Comparison of ENCODE assay signal across 8 cellular contexts in genomic region chr2:25879133-25879730, GRCh38. TPM values are rescaled to one million over a fixed set of nuclear protein-coding genes. Genes with fewer than 3 reads are reported as not detected.
DNase-seq lines count a peak whose midpoint lies in the region; ATAC-seq, FAIRE-seq and TF ChIP-seq lines count a peak whose summit lies in the region.

No MANE protein-coding gene starts in this region.

- no peak for TF ChIP-seq POLR2A in upper lobe of left lung (IDR thresholded peaks at IDR 0.05)
- TF ChIP-seq POLR2A in H54 (IDR thresholded peaks at IDR 0.05; ENCODE audit: low read depth, low read length) = no peak

- 92 to 97% methylated on average over 5 of the region's 5 CpGs for WGBS in upper lobe of left lung, 2 donors

- CTCF ChIA-PET in A673 (lab: Charles Lee) = interaction anchor here (0.8 to 0.9 kb wide), 2 partner anchors 27 to 364 kb away, joined by 3 read pairs; no protein-coding TSS in a partner anchor

- H3K9me3 ChIP-seq in A673 (ENCODE audit: low read depth, low read length, poor library complexity, severe bottlenecking) (no peaks in the 10 kb centered on the region), upper lobe of left lung (peaks cover 0 to 2% (median 0%) of the 10 kb centered on the region in 4 donors)

- peak overlapping the region; percentile 92 for H3K27ac ChIP-seq in A673 (ENCODE audit: low read depth, low read length, poor library complexity, severe bottlenecking)
- H3K27ac ChIP-seq in upper lobe of left lung = peak overlapping the region; percentile 90 to 96 (median 95)

- BruUV-seq in A673 (replicated peaks; lab: Mats Ljungman, UMichigan) = no TSS peak

- TF ChIP-seq EP300 in upper lobe of left lung (IDR thresholded peaks at IDR 0.05) = no peak

- H3K4me3 ChIP-seq in A673 (ENCODE audit: low read depth, low read length, poor library complexity, severe bottlenecking) = peak overlapping the region; percentile 97
- H3K4me3 ChIP-seq in HFF-Myc (replicated peaks; ENCODE audit: low read depth, low read length) = peak overlapping the region; percentile 96
- H3K4me3 ChIP-seq in upper lobe of left lung = peak overlapping the region in 2 of 4 donors; percentile 82 to 84

- H3K36me3 ChIP-seq in A673 (ENCODE audit: insufficient read depth, low read length, poor library complexity, severe bottlenecking) (no peaks in the 10 kb centered on the region), upper lobe of left lung (peaks cover 0 to 6% (median 0%) of the 10 kb centered on the region in 4 donors)

- H3K27me3 Mint-ChIP-seq in activated naive CD8-positive, alpha-beta T cell treated with anti-CD3 and anti-CD28 coated beads for 36 hours = no peaks in the 10 kb centered on the region

- H3K4me1 Mint-ChIP-seq in activated naive CD8-positive, alpha-beta T cell treated with anti-CD3 and anti-CD28 coated beads for 36 hours = peaks cover 32% of the 10 kb centered on the region

- peaks cover 10% of the 10 kb centered on the region for H3K36me3 Mint-ChIP-seq in activated naive CD8-positive, alpha-beta T cell treated with anti-CD3 and anti-CD28 coated beads for 36 hours

- DNase-seq in A673 (ENCODE audit: low spot score) (no peak), HFF-Myc (ENCODE audit: extremely low read depth, low read depth) (peak; percentile 20), kidney tubule cell (ENCODE audit: low spot score) (peak; percentile 77), upper lobe of left lung (no peak), H54 (ENCODE audit: insufficient read length, low spot score) (no peak)
- DNase-seq in activated naive CD8-positive, alpha-beta T cell treated with anti-CD3 and anti-CD28 coated beads for 36 hours = no peak

- ATAC-seq in upper lobe of left lung (ENCODE audit: low FRiP score in 2 of 2) (no peak), HG03432 (IDR thresholded peaks at IDR 0.05; ENCODE audit: unreplicated experiment) (no peak), HG03045 (IDR thresholded peaks at IDR 0.05; ENCODE audit: unreplicated experiment) (no peak)

- H3K4me1 ChIP-seq in A673 (ENCODE audit: insufficient read depth, low read length, poor library complexity, severe bottlenecking) (peaks cover 20% of the 10 kb centered on the region), upper lobe of left lung (peaks cover 10 to 18% (median 14%) of the 10 kb centered on the region in 4 donors)

- no peak for FAIRE-seq in H54 (lab: Jason Lieb, UNC)

- peak overlapping the region; percentile 80 for H3K4me3 Mint-ChIP-seq in activated naive CD8-positive, alpha-beta T cell treated with anti-CD3 and anti-CD28 coated beads for 36 hours

- H3K27me3 ChIP-seq in A673 (replicated peaks; ENCODE audit: insufficient read depth, low read depth, low read length, poor library complexity) = no peaks in the 10 kb centered on the region
- H3K27me3 ChIP-seq in upper lobe of left lung = no peaks in the 10 kb centered on the region

- POLR2A ChIA-PET in A673 (lab: Charles Lee; ENCODE audit: low non-redundant PET) = no interaction called here

- peak overlapping the region; percentile 96 for H3K27ac Mint-ChIP-seq in activated naive CD8-positive, alpha-beta T cell treated with anti-CD3 and anti-CD28 coated beads for 36 hours

- intact Hi-C loops in A673 (cut with micrococcal nuclease; ENCODE audit: unreplicated experiment) = no loop called here

- TF ChIP-seq CTCF in A673 (conservative IDR thresholded peaks at IDR 0.05; ENCODE audit: low read depth, low read length) = no peak
- TF ChIP-seq CTCF in HFF-Myc (IDR thresholded peaks at IDR 0.05; ENCODE audit: low read depth, low read length, missing control alignments) = no peak
- TF ChIP-seq CTCF in upper lobe of left lung (IDR thresholded peaks at IDR 0.05) = no peak

- H3K9me3 Mint-ChIP-seq in activated naive CD8-positive, alpha-beta T cell treated with anti-CD3 and anti-CD28 coated beads for 36 hours = no peaks in the 10 kb centered on the region

RNA-seq across cellular contexts. Expression of gene ASXL2, which starts 0.9 kb away (rescaled TPM):
- 32.8 and 34.5 TPM in 2 replicates for total RNA-seq in A673 (2021)
- total RNA-seq in activated naive CD8-positive, alpha-beta T cell treated with anti-CD3 and anti-CD28 coated beads for 36 hours = 10 to 100 TPM; 36.2 to 39.6 TPM
- 10 to 100 TPM; 15.5 to 34.9 (median 25.6) TPM for total RNA-seq in upper lobe of left lung

Comparison
In these comparisons a context has a peak if more than half of its experiments do, and no peak if none do; other contexts are left out.
1. DNase-seq: peak in HFF-Myc (single experiment) and kidney tubule cell (single experiment); none in A673 (single experiment), activated naive CD8-positive, alpha-beta T cell treated with anti-CD3 and anti-CD28 coated beads for 36 hours (single experiment), upper lobe of left lung (0 of 2) and H54 (single experiment).